1 cellular context compared by ENCODE assay signal in genomic region chr2:20567159-20567925, GRCh38.
TF ChIP-seq lines count a peak whose summit lies in the region.

No MANE protein-coding gene starts in this region.

TF ChIP-seq in IMR-90, 13 proteins besides CTCF, POLR2A, EP300 and RAD21:
- no peak for TF ChIP-seq ELK1 (IDR thresholded peaks at IDR 0.05; ENCODE audit: borderline replicate concordance, low read depth, low read length)
